In the genomic region with DNA sequence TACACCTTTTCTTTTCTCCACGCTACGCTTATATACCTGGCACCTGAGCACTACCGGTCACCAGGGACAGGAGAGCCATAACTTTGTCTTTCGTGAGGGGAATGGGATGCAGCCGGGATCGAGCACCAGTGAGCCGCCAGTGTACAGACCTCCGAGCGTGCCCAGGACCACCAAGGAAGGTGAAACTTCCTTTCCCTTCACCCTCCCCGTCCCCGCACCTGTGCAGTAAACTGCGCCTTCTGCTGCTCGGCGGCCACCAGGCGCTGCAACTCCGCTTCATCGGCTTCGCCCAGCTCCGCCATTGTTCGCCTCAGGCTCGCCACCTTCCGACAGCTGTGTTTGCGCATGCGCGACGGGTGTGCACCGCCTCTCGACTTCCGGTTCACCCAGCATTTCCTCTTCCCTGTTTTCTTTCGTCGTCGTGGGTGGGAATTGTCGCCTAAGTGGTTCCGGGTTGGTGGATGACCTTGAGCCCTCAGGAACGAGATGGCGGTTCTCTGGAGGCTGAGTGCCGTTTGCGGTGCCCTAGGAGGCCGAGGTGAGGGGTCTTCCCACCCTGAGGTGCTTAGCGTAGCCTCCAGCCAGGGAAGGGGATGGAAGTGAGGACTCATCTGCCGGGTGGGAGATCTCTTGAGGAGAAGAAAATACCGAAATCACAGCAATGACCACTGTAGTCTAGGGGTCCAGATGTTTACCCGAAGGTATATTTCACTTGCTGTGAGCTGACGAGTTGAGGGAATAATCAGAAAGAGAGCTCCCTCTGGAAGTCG, we compare ENCODE assay signal across 1 cellular context.
TF ChIP-seq lines count a peak whose summit lies in the region.

SDHD (plus strand) TSS at position 452 of the 770 bp plus-strand sequence; CDS start at position 487, 35 bp downstream.
TIMM8B (minus strand) TSS at position 335 of the 770 bp plus-strand sequence; CDS start at position 302, 33 bp downstream.

TF ChIP-seq in K562, 482 proteins besides CTCF, POLR2A, EP300 and RAD21 (continued from another document and continues in another):
- TF ChIP-seq ZNF740 (CRISPR knock-in tag; IDR thresholded peaks at IDR 0.05): no peak
- TF ChIP-seq ZNF740 (tag; IDR thresholded peaks at IDR 0.05): no peak
- no peak; the same call in 1 of the 2 replicates for TF ChIP-seq VEZF1 (CRISPR knock-in tag; IDR thresholded peaks at IDR 0.05)
- no peak for TF ChIP-seq ZSCAN29 (IDR thresholded peaks at IDR 0.05)
- no peak for TF ChIP-seq RBM17 (IDR thresholded peaks at IDR 0.05; ENCODE audit: borderline replicate concordance, low read depth, low read length)
- no peak for TF ChIP-seq PBX2 (CRISPR knock-in tag; IDR thresholded peaks at IDR 0.05; ENCODE audit: low read depth)
- no peak for TF ChIP-seq PBX2 (tag; conservative IDR thresholded peaks at IDR 0.05; ENCODE audit: low read depth)
- no peak for TF ChIP-seq HNRNPUL1 (IDR thresholded peaks at IDR 0.05; ENCODE audit: low read length)
- TF ChIP-seq KHSRP (IDR thresholded peaks at IDR 0.05): no peak
- peak; percentile 84 for TF ChIP-seq NFRKB (IDR thresholded peaks at IDR 0.05; ENCODE audit: low read depth)
- TF ChIP-seq SMAD1 (IDR thresholded peaks at IDR 0.05; ENCODE audit: low read depth, low read length, partially characterized antibody): peak; percentile 64
- TF ChIP-seq, protein P1, sequence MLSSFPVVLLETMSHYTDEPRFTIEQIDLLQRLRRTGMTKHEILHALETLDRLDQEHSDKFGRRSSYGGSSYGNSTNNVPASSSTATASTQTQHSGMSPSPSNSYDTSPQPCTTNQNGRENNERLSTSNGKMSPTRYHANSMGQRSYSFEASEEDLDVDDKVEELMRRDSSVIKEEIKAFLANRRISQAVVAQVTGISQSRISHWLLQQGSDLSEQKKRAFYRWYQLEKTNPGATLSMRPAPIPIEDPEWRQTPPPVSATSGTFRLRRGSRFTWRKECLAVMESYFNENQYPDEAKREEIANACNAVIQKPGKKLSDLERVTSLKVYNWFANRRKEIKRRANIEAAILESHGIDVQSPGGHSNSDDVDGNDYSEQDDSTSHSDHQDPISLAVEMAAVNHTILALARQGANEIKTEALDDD (IDR thresholded peaks at IDR 0.05): no peak; the same call in 1 of the 2 replicates
- TF ChIP-seq KDM4B (IDR thresholded peaks at IDR 0.05; ENCODE audit: borderline replicate concordance in 2 of 2, low read depth in 1 of 2): peak in 1 of 2 experiments; percentile 85; a peak in 2 of 4 replicates
- no peak for TF ChIP-seq CEBPZ (IDR thresholded peaks at IDR 0.05; ENCODE audit: borderline replicate concordance, low read depth, low read length)
- TF ChIP-seq ARID1B (IDR thresholded peaks at IDR 0.05): no peak
- TF ChIP-seq DMBX1 (CRISPR knock-in tag; IDR thresholded peaks at IDR 0.05; ENCODE audit: borderline replicate concordance): no peak
- TF ChIP-seq, protein P2, sequence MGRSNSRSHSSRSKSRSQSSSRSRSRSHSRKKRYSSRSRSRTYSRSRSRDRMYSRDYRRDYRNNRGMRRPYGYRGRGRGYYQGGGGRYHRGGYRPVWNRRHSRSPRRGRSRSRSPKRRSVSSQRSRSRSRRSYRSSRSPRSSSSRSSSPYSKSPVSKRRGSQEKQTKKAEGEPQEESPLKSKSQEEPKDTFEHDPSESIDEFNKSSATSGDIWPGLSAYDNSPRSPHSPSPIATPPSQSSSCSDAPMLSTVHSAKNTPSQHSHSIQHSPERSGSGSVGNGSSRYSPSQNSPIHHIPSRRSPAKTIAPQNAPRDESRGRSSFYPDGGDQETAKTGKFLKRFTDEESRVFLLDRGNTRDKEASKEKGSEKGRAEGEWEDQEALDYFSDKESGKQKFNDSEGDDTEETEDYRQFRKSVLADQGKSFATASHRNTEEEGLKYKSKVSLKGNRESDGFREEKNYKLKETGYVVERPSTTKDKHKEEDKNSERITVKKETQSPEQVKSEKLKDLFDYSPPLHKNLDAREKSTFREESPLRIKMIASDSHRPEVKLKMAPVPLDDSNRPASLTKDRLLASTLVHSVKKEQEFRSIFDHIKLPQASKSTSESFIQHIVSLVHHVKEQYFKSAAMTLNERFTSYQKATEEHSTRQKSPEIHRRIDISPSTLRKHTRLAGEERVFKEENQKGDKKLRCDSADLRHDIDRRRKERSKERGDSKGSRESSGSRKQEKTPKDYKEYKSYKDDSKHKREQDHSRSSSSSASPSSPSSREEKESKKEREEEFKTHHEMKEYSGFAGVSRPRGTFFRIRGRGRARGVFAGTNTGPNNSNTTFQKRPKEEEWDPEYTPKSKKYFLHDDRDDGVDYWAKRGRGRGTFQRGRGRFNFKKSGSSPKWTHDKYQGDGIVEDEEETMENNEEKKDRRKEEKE (IDR thresholded peaks at IDR 0.05; ENCODE audit: borderline replicate concordance in 1 of 2, control insufficient read depth in 1 of 2, low read depth in 2 of 2, low read length in 1 of 2): no peak
- TF ChIP-seq ZNF197 (CRISPR knock-in tag; IDR thresholded peaks at IDR 0.05; ENCODE audit: low read depth): no peak
- TF ChIP-seq ZNF3 (CRISPR knock-in tag; IDR thresholded peaks at IDR 0.05): no peak
- no peak for TF ChIP-seq NR0B1 (IDR thresholded peaks at IDR 0.05; ENCODE audit: partially characterized antibody)
- no peak for TF ChIP-seq FOXM1 (IDR thresholded peaks at IDR 0.05; ENCODE audit: low read depth)
- TF ChIP-seq FOXM1 (CRISPR knock-in tag; IDR thresholded peaks at IDR 0.05; ENCODE audit: low read depth): peak; percentile 65
- no peak for TF ChIP-seq ZNF408 (CRISPR knock-in tag; IDR thresholded peaks at IDR 0.05; ENCODE audit: low read depth)
- peak; percentile 7; the same call in 1 of the 2 replicates for TF ChIP-seq MAX (CRISPR knock-in tag; IDR thresholded peaks at IDR 0.05)
- no peak for TF ChIP-seq ZNF764 (CRISPR knock-in tag; IDR thresholded peaks at IDR 0.05; ENCODE audit: low read depth)
- TF ChIP-seq ZNF24 (IDR thresholded peaks at IDR 0.05): no peak; the same call in 1 of the 2 replicates
- TF ChIP-seq NUFIP1 (IDR thresholded peaks at IDR 0.05; ENCODE audit: partially characterized antibody): no peak
- TF ChIP-seq KLF6 (CRISPR knock-in tag; IDR thresholded peaks at IDR 0.05; ENCODE audit: borderline replicate concordance): no peak
- TF ChIP-seq, protein P3, sequence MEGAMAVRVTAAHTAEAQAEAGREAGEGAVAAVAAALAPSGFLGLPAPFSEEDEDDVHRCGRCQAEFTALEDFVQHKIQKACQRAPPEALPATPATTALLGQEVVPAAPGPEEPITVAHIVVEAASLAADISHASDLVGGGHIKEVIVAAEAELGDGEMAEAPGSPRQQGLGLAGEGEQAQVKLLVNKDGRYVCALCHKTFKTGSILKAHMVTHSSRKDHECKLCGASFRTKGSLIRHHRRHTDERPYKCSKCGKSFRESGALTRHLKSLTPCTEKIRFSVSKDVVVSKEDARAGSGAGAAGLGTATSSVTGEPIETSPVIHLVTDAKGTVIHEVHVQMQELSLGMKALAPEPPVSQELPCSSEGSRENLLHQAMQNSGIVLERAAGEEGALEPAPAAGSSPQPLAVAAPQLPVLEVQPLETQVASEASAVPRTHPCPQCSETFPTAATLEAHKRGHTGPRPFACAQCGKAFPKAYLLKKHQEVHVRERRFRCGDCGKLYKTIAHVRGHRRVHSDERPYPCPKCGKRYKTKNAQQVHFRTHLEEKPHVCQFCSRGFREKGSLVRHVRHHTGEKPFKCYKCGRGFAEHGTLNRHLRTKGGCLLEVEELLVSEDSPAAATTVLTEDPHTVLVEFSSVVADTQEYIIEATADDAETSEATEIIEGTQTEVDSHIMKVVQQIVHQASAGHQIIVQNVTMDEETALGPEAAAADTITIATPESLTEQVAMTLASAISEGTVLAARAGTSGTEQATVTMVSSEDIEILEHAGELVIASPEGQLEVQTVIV (CRISPR knock-in tag; IDR thresholded peaks at IDR 0.05; ENCODE audit: borderline replicate concordance): no peak
- TF ChIP-seq, protein P4, sequence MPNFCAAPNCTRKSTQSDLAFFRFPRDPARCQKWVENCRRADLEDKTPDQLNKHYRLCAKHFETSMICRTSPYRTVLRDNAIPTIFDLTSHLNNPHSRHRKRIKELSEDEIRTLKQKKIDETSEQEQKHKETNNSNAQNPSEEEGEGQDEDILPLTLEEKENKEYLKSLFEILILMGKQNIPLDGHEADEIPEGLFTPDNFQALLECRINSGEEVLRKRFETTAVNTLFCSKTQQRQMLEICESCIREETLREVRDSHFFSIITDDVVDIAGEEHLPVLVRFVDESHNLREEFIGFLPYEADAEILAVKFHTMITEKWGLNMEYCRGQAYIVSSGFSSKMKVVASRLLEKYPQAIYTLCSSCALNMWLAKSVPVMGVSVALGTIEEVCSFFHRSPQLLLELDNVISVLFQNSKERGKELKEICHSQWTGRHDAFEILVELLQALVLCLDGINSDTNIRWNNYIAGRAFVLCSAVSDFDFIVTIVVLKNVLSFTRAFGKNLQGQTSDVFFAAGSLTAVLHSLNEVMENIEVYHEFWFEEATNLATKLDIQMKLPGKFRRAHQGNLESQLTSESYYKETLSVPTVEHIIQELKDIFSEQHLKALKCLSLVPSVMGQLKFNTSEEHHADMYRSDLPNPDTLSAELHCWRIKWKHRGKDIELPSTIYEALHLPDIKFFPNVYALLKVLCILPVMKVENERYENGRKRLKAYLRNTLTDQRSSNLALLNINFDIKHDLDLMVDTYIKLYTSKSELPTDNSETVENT (CRISPR knock-in tag; IDR thresholded peaks at IDR 0.05): 0 out of 2 replicates have a peak, but pooled peaks have one; percentile 37
